In genomic region chrX:117895418-117895817, GRCh38 we compare ENCODE assay signal across 16 cellular contexts.
"Had no signal": no experiment of that assay in that cellular context is flagged by ENCODE, and none has a peak within 500 bp of the region (broad histone marks: within the 10 kb centered on the region; RNA-seq: fewer than 3 reads in every experiment).

No MANE protein-coding gene starts in this region.

- DNase-seq: activated CD4-positive, alpha-beta T cell treated with anti-CD3 and anti-CD28 coated beads, Interleukin-2, amount 50 U/mL, for 48 hours; activated naive CD8-positive, alpha-beta T cell treated with anti-CD3 and anti-CD28 coated beads, Interleukin-2, amount 10 ng/mL, durations not matched to agents 7 days and 5 days; activated T-cell treated with anti-CD3 and anti-CD28 coated beads for 4 hours; anterior cingulate cortex; effector CD8-positive, alpha-beta T cell; left cardiac atrium; pancreas; stimulated activated CD8-positive, alpha-beta memory T cell treated with anti-CD3 and anti-CD28 coated beads, Interleukin-4, amount 100 ng/mL, for 48 hours; stimulated activated naive CD4-positive, alpha-beta T cell; T-helper 2 cell; thyroid gland had no signal

- H3K4me3 ChIP-seq: esophagus muscularis mucosa, hepatocyte, pancreas, thyroid gland had no signal

- H3K36me3 ChIP-seq: esophagus muscularis mucosa, neutrophil, pancreas, thyroid gland had no signal

- H3K4me1 ChIP-seq: esophagus muscularis mucosa, pancreas, thyroid gland had no signal

- ATAC-seq: left cardiac atrium; natural killer cell treated with Interleukin-12 subunit alpha and Interleukin-12 subunit beta and Interleukin-15 and Interleukin-18, amount 100 ng/mL, for 72 hours; pancreas had no signal

- H3K27ac Mint-ChIP-seq: activated naive CD8-positive, alpha-beta T cell treated with anti-CD3 and anti-CD28 coated beads, Interleukin-2, amount 10 ng/mL, durations not matched to agents 7 days and 5 days; dendritic cell treated with granulocyte-macrophage colony-stimulating factor and Interleukin-4, amounts not matched to agents 40 ng/mL and 50 ng/mL, for 4 days; natural killer cell treated with Interleukin-12 subunit alpha and Interleukin-12 subunit beta and Interleukin-15 and Interleukin-18, amount 100 ng/mL, for 72 hours had no signal

- H3K27me3 ChIP-seq: esophagus muscularis mucosa, hepatocyte, neutrophil, pancreas, thyroid gland had no signal

- H3K9me3 ChIP-seq: esophagus muscularis mucosa, neutrophil, pancreas, thyroid gland had no signal

- H3K27me3 Mint-ChIP-seq: activated naive CD8-positive, alpha-beta T cell treated with anti-CD3 and anti-CD28 coated beads, Interleukin-2, amount 10 ng/mL, durations not matched to agents 7 days and 5 days; dendritic cell treated with granulocyte-macrophage colony-stimulating factor and Interleukin-4, amounts not matched to agents 40 ng/mL and 50 ng/mL, for 4 days; natural killer cell treated with Interleukin-12 subunit alpha and Interleukin-12 subunit beta and Interleukin-15 and Interleukin-18, amount 100 ng/mL, for 72 hours had no signal

- H2AFZ ChIP-seq: hepatocyte had no signal

- H3K36me3 Mint-ChIP-seq: activated naive CD8-positive, alpha-beta T cell treated with anti-CD3 and anti-CD28 coated beads, Interleukin-2, amount 10 ng/mL, durations not matched to agents 7 days and 5 days; natural killer cell treated with Interleukin-12 subunit alpha and Interleukin-12 subunit beta and Interleukin-15 and Interleukin-18, amount 100 ng/mL, for 72 hours had no signal

- H3K9me3 Mint-ChIP-seq: activated naive CD8-positive, alpha-beta T cell treated with anti-CD3 and anti-CD28 coated beads, Interleukin-2, amount 10 ng/mL, durations not matched to agents 7 days and 5 days; dendritic cell treated with granulocyte-macrophage colony-stimulating factor and Interleukin-4, amounts not matched to agents 40 ng/mL and 50 ng/mL, for 4 days had no signal

- H3K4me3 Mint-ChIP-seq: activated naive CD8-positive, alpha-beta T cell treated with anti-CD3 and anti-CD28 coated beads, Interleukin-2, amount 10 ng/mL, durations not matched to agents 7 days and 5 days; dendritic cell treated with granulocyte-macrophage colony-stimulating factor and Interleukin-4, amounts not matched to agents 40 ng/mL and 50 ng/mL, for 4 days; natural killer cell treated with Interleukin-12 subunit alpha and Interleukin-12 subunit beta and Interleukin-15 and Interleukin-18, amount 100 ng/mL, for 72 hours had no signal

- H3K79me2 ChIP-seq: hepatocyte had no signal

- H3K4me2 ChIP-seq: hepatocyte had no signal

- H3K27ac ChIP-seq: esophagus muscularis mucosa, hepatocyte, neutrophil, pancreas, thyroid gland had no signal
